11 cellular contexts compared by ENCODE assay signal in the genomic region with DNA sequence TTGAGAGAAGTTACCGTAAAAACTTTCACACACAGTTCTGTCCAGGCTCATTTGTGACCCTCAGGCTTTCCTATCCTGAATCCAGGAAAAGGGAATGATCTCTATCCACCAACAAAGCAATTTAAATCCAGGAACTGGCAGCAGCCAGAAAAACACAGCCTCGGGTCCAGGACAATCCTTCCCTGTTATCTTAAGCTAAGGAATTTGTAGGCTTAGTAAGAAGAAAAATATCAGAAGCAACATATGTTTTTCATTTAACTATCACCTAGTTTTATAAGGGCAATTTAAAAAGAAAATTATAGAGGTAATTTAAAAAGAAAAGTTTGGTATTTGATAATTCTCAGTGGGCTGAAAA. TPM values are rescaled to one million over a fixed set of nuclear protein-coding genes. Genes with fewer than 3 reads are reported as not detected.
A peak's percentile ranks its signal among the peaks of the same experiment; 100 is the strongest.
DNase-seq lines count a peak whose midpoint lies in the region; ATAC-seq and TF ChIP-seq lines count a peak whose summit lies in the region.
"Had no signal": no experiment of that assay in that cellular context is flagged by ENCODE, and none has a peak within 500 bp of the region (broad histone marks: within the 10 kb centered on the region; RNA-seq: fewer than 3 reads in every experiment).

No MANE protein-coding gene starts in this region.

- 0 out of 2 replicates have a peak overlapping the region, but pooled peaks have one; percentile 43 for H3K27ac ChIP-seq in HUES6 (ENCODE audit: low read depth, low read length)
- no peak overlapping the region for H3K27ac ChIP-seq in substantia nigra (ENCODE audit: low read depth, low read length, poor library complexity, severe bottlenecking)

- POLR2A ChIA-PET in activated CD8-positive, alpha-beta T cell treated with anti-CD3 and anti-CD28 coated beads, Interleukin-2, amount 10 ng/mL, durations not matched to agents 7 days and 5 days (lab: Charles Lee): no interaction called here

- H3K4me1 Mint-ChIP-seq in chondrocyte (ENCODE audit: low read depth): peaks cover 79% of the 10 kb centered on the region
- H3K4me1 Mint-ChIP-seq in stimulated activated memory B cell treated with anti-CD40 and anti-IgM and Interleukin-4, amounts not matched to agents 10 μg/mL and 1 μg/mL and 100 μg/mL, for 72 hours: peaks cover 58% of the 10 kb centered on the region
- H3K4me1 Mint-ChIP-seq in activated CD8-positive, alpha-beta T cell treated with anti-CD3 and anti-CD28 coated beads, Interleukin-2, amount 10 ng/mL, durations not matched to agents 7 days and 5 days (ENCODE audit: low read depth): peaks cover 12% of the 10 kb centered on the region

- peaks cover 18% of the 10 kb centered on the region for H3K36me3 ChIP-seq in HUES6 (ENCODE audit: control insufficient read depth, insufficient read depth, low read length)

- no peaks in the 10 kb centered on the region for H3K9me3 ChIP-seq in HUES6 (ENCODE audit: control insufficient read depth, insufficient read depth, low read depth, low read length)

- H3K4me3 Mint-ChIP-seq in chondrocyte (ENCODE audit: unreplicated experiment): peak overlapping the region; percentile 9
- no peak overlapping the region for H3K4me3 Mint-ChIP-seq in stimulated activated memory B cell treated with anti-CD40 and anti-IgM and Interleukin-4, amounts not matched to agents 10 μg/mL and 1 μg/mL and 100 μg/mL, for 72 hours
- H3K4me3 Mint-ChIP-seq in activated CD8-positive, alpha-beta T cell treated with anti-CD3 and anti-CD28 coated beads, Interleukin-2, amount 10 ng/mL, durations not matched to agents 7 days and 5 days: no peak overlapping the region
- H3K4me3 Mint-ChIP-seq: immature natural killer cell had no signal

- ATAC-seq in left colon (peak; percentile 27), HG02759 (IDR thresholded peaks at IDR 0.05; ENCODE audit: unreplicated experiment) (no peak), HG02642 (IDR thresholded peaks at IDR 0.05; ENCODE audit: poor library complexity, unreplicated experiment) (no peak)
- ATAC-seq in stimulated activated memory B cell treated with anti-CD40 and anti-IgM and Interleukin-4, amounts not matched to agents 10 μg/mL and 1 μg/mL and 100 μg/mL, for 72 hours: no peak
- no peak for ATAC-seq in activated CD8-positive, alpha-beta T cell treated with anti-CD3 and anti-CD28 coated beads, Interleukin-2, amount 10 ng/mL, durations not matched to agents 7 days and 5 days

- H3K27me3 Mint-ChIP-seq in chondrocyte (ENCODE audit: low read depth): no peaks in the 10 kb centered on the region
- no peaks in the 10 kb centered on the region for H3K27me3 Mint-ChIP-seq in stimulated activated memory B cell treated with anti-CD40 and anti-IgM and Interleukin-4, amounts not matched to agents 10 μg/mL and 1 μg/mL and 100 μg/mL, for 72 hours
- H3K27me3 Mint-ChIP-seq in activated CD8-positive, alpha-beta T cell treated with anti-CD3 and anti-CD28 coated beads, Interleukin-2, amount 10 ng/mL, durations not matched to agents 7 days and 5 days (ENCODE audit: low read depth): no peaks in the 10 kb centered on the region

- peaks cover 3% of the 10 kb centered on the region for H3K9me3 Mint-ChIP-seq in chondrocyte (ENCODE audit: low read depth)
- peaks cover 2% of the 10 kb centered on the region for H3K9me3 Mint-ChIP-seq in stimulated activated memory B cell treated with anti-CD40 and anti-IgM and Interleukin-4, amounts not matched to agents 10 μg/mL and 1 μg/mL and 100 μg/mL, for 72 hours
- H3K9me3 Mint-ChIP-seq in activated CD8-positive, alpha-beta T cell treated with anti-CD3 and anti-CD28 coated beads, Interleukin-2, amount 10 ng/mL, durations not matched to agents 7 days and 5 days (ENCODE audit: insufficient read depth): no peaks in the 10 kb centered on the region
- H3K9me3 Mint-ChIP-seq: immature natural killer cell had no signal

- H3K9ac ChIP-seq in HUES6 (ENCODE audit: low read length): no peak overlapping the region

- TF ChIP-seq CTCF in chondrocyte (IDR thresholded peaks at IDR 0.05): no peak

- no peak overlapping the region for H3K4me3 ChIP-seq in HUES6 (ENCODE audit: low read depth, low read length)

- peak overlapping the region; percentile 94 for H3K27ac Mint-ChIP-seq in chondrocyte (ENCODE audit: unreplicated experiment)
- peak overlapping the region; percentile 89 for H3K27ac Mint-ChIP-seq in stimulated activated memory B cell treated with anti-CD40 and anti-IgM and Interleukin-4, amounts not matched to agents 10 μg/mL and 1 μg/mL and 100 μg/mL, for 72 hours
- H3K27ac Mint-ChIP-seq in activated CD8-positive, alpha-beta T cell treated with anti-CD3 and anti-CD28 coated beads, Interleukin-2, amount 10 ng/mL, durations not matched to agents 7 days and 5 days: no peak overlapping the region
- H3K27ac Mint-ChIP-seq: immature natural killer cell had no signal

- DNase-seq in chondrocyte (ENCODE audit: low spot score) (no peak), left colon (no peak), substantia nigra (lab: John Stamatoyannopoulos, UW) (no peak)
- DNase-seq in activated CD8-positive, alpha-beta T cell treated with anti-CD3 and anti-CD28 coated beads, Interleukin-2, amount 10 ng/mL, durations not matched to agents 7 days and 5 days: no peak
- DNase-seq: activated T-cell treated with anti-CD3 and anti-CD28 coated beads for 4 hours, DND-41, immature natural killer cell had no signal

- no peaks in the 10 kb centered on the region for H3K27me3 ChIP-seq in HUES6 (ENCODE audit: control insufficient read depth, insufficient read depth, low read length)

- peaks cover 13% of the 10 kb centered on the region for H3K4me1 ChIP-seq in HUES6 (ENCODE audit: control insufficient read depth, insufficient read depth, low read length)

- CTCF ChIA-PET in activated CD8-positive, alpha-beta T cell treated with anti-CD3 and anti-CD28 coated beads, Interleukin-2, amount 10 ng/mL, durations not matched to agents 7 days and 5 days (lab: Charles Lee): interaction anchor here (1.3 kb wide), 1 partner anchor 8 kb away, joined by 3 read pairs; no protein-coding TSS in a partner anchor

- intact Hi-C loops in left colon (cut with DNase I, micrococcal nuclease): no loop called here

- H3K36me3 Mint-ChIP-seq in chondrocyte (ENCODE audit: low read depth): peaks cover 15% of the 10 kb centered on the region
- peaks cover 29% of the 10 kb centered on the region for H3K36me3 Mint-ChIP-seq in stimulated activated memory B cell treated with anti-CD40 and anti-IgM and Interleukin-4, amounts not matched to agents 10 μg/mL and 1 μg/mL and 100 μg/mL, for 72 hours
- H3K36me3 Mint-ChIP-seq in activated CD8-positive, alpha-beta T cell treated with anti-CD3 and anti-CD28 coated beads, Interleukin-2, amount 10 ng/mL, durations not matched to agents 7 days and 5 days (ENCODE audit: low read depth): peaks cover 12% of the 10 kb centered on the region

RNA-seq across cellular contexts. Expression of a gene that starts 47.1 kb away (rescaled TPM):
- total RNA-seq in chondrocyte: 45.3 to 119 TPM (median 47.3 TPM) in 3 replicates
- 10 to 100 TPM; 32.9 to 36.4 TPM for total RNA-seq in left colon
- 10 to 100 TPM; 16.1 to 16.2 TPM for total RNA-seq in activated CD8-positive, alpha-beta T cell treated with anti-CD3 and anti-CD28 coated beads, Interleukin-2, amount 10 ng/mL, durations not matched to agents 7 days and 5 days
